In genomic region chr11:73946798-73947458, GRCh38 we compare ENCODE assay signal across 28 cellular contexts. TPM values are rescaled to one million over a fixed set of nuclear protein-coding genes. Genes with fewer than 3 reads are reported as not detected.
"Had no signal": no experiment of that assay in that cellular context is flagged by ENCODE, and none has a peak within 500 bp of the region (broad histone marks: within the 10 kb centered on the region; RNA-seq: fewer than 3 reads in every experiment).

No MANE protein-coding gene starts in this region.

- H3K36me3 Mint-ChIP-seq: stimulated activated effector memory CD8-positive, alpha-beta T cell treated with anti-CD3 and anti-CD28 coated beads, Interleukin-12 subunit alpha, Interleukin-12 subunit beta, amount 100 ng/mL, for 72 hours; type B pancreatic cell had no signal

- H3K4me2 ChIP-seq: hepatocyte had no signal

- DNase-seq: colonic mucosa; dermis blood vessel endothelial cell; endodermal cell; erythroblast; foreskin keratinocyte; left colon; left ventricle myocardium superior; mesendoderm; naive thymus-derived CD4-positive, alpha-beta T cell; psoas muscle; retina; stimulated activated CD4-positive, alpha-beta T cell treated with anti-CD3 and anti-CD28 coated beads, Interleukin-12 subunit alpha, Interleukin-12 subunit beta, amount 100 ng/mL, for 4 hours; stimulated activated CD8-positive, alpha-beta memory T cell treated with anti-CD3 and anti-CD28 coated beads, Interleukin-4, amount 100 ng/mL, for 48 hours; stimulated activated naive CD8-positive, alpha-beta T cell treated with anti-CD3 and anti-CD28 coated beads, Interleukin-15, Interleukin-2, amounts not matched to agents 100 U/mL and 50 U/mL, for 24 hours; thyroid gland; uterus had no signal

- FAIRE-seq: endothelial cell of umbilical vein had no signal

- H3K27ac Mint-ChIP-seq: endodermal cell; naive thymus-derived CD4-positive, alpha-beta T cell; stimulated activated effector memory CD8-positive, alpha-beta T cell treated with anti-CD3 and anti-CD28 coated beads, Interleukin-12 subunit alpha, Interleukin-12 subunit beta, amount 100 ng/mL, for 72 hours; type B pancreatic cell had no signal

- H2AFZ ChIP-seq: hepatocyte had no signal

- H3K9me3 ChIP-seq: colonic mucosa, neutrophil, psoas muscle, right lobe of liver, suprapubic skin, thyroid gland, uterus had no signal

- H3K27me3 Mint-ChIP-seq: type B pancreatic cell had no signal

- H3K4me1 Mint-ChIP-seq: endodermal cell; stimulated activated effector memory CD8-positive, alpha-beta T cell treated with anti-CD3 and anti-CD28 coated beads, Interleukin-12 subunit alpha, Interleukin-12 subunit beta, amount 100 ng/mL, for 72 hours had no signal

- H3K36me3 ChIP-seq: colonic mucosa, neutrophil, right lobe of liver, suprapubic skin, thyroid gland, uterus had no signal

- H3K79me2 ChIP-seq: hepatocyte had no signal

- ATAC-seq: foreskin keratinocyte; left colon; left ventricle myocardium superior; naive thymus-derived CD4-positive, alpha-beta T cell; psoas muscle; right lobe of liver; stimulated activated effector memory CD8-positive, alpha-beta T cell treated with anti-CD3 and anti-CD28 coated beads, Interleukin-12 subunit alpha, Interleukin-12 subunit beta, amount 100 ng/mL, for 72 hours; stimulated activated naive CD8-positive, alpha-beta T cell treated with anti-CD3 and anti-CD28 coated beads, Interleukin-15, Interleukin-2, amounts not matched to agents 100 U/mL and 50 U/mL, for 24 hours had no signal

- H3K4me1 ChIP-seq: colonic mucosa, foreskin keratinocyte, psoas muscle, right lobe of liver, suprapubic skin, thyroid gland, uterus had no signal

- H3K27me3 ChIP-seq: colonic mucosa, hepatocyte, neutrophil, right lobe of liver, suprapubic skin, thyroid gland, uterus had no signal

- H3K9me3 Mint-ChIP-seq: naive thymus-derived CD4-positive, alpha-beta T cell; stimulated activated effector memory CD8-positive, alpha-beta T cell treated with anti-CD3 and anti-CD28 coated beads, Interleukin-12 subunit alpha, Interleukin-12 subunit beta, amount 100 ng/mL, for 72 hours had no signal

- H3K4me3 Mint-ChIP-seq: endodermal cell; naive thymus-derived CD4-positive, alpha-beta T cell; stimulated activated effector memory CD8-positive, alpha-beta T cell treated with anti-CD3 and anti-CD28 coated beads, Interleukin-12 subunit alpha, Interleukin-12 subunit beta, amount 100 ng/mL, for 72 hours; type B pancreatic cell had no signal

- H3K4me3 ChIP-seq: colonic mucosa, hepatocyte, lung, psoas muscle, right lobe of liver, suprapubic skin, thyroid gland, uterus had no signal

- H3K27ac ChIP-seq: colonic mucosa, foreskin keratinocyte, hepatocyte, neutrophil, psoas muscle, right lobe of liver, suprapubic skin, thyroid gland, uterus had no signal

RNA-seq across cellular contexts. Expression of gene DNAJB13, which starts 3.9 kb away (rescaled TPM):
- total RNA-seq: colonic mucosa, dermis blood vessel endothelial cell, kidney epithelial cell, left colon, left ventricle myocardium superior, osteoblast, psoas muscle, right lobe of liver, skeletal muscle tissue, suprapubic skin had no signal
- polyA plus RNA-seq: foreskin keratinocyte, hepatocyte, neural cell had no signal

RNA-seq across cellular contexts. Expression of gene UCP2, which starts 35.7 kb away (rescaled TPM):
- polyA plus RNA-seq: neural cell had no signal
